Comparison of ENCODE assay signal across 11 cellular contexts in genomic region chr5:17223375-17224185, GRCh38. TPM values are rescaled to one million over a fixed set of nuclear protein-coding genes. Genes with fewer than 3 reads are reported as not detected.
DNase-seq lines count a peak whose midpoint lies in the region; ATAC-seq, FAIRE-seq and TF ChIP-seq lines count a peak whose summit lies in the region.
"Had no signal": no experiment of that assay in that cellular context is flagged by ENCODE, and none has a peak within 500 bp of the region (broad histone marks: within the 10 kb centered on the region; RNA-seq: fewer than 3 reads in every experiment).

No MANE protein-coding gene starts in this region.

- H3K79me2 ChIP-seq in GM23338 (replicated peaks; ENCODE audit: insufficient read depth) = peaks cover 98% of the 10 kb centered on the region

- DNase-seq in GM18507 (ENCODE audit: extremely low spot score, insufficient read length, low read depth) (no peak), GM23338 (ENCODE audit: low spot score) (peak; percentile 73), memory B cell (ENCODE audit: low spot score in 2 of 2) (no peak), GOT3 (lab: John Stamatoyannopoulos, UW) (no peak), lower leg skin (ENCODE audit: low spot score in 2 of 2) (no peak), lower lobe of right lung (no peak)
- no peak for DNase-seq in natural killer cell treated with Interleukin-12 subunit alpha and Interleukin-12 subunit beta and Interleukin-15 and Interleukin-18, amount 100 ng/mL, for 72 hours (ENCODE audit: low spot score)
- DNase-seq: heart right ventricle, occipital lobe, SIG-M5 had no signal

- H3K27me3 ChIP-seq in GM23338 (ENCODE audit: insufficient read depth) (no peaks in the 10 kb centered on the region), lower lobe of right lung (ENCODE audit: low read depth) (peaks cover 2% of the 10 kb centered on the region)

- peak overlapping the region; percentile 5 for H3K4me3 ChIP-seq in GM23338
- no peak overlapping the region for H3K4me3 ChIP-seq in lower leg skin (ENCODE audit: low read depth, poor library complexity, severe bottlenecking)
- no peak overlapping the region for H3K4me3 ChIP-seq in lower lobe of right lung
- H3K4me3 ChIP-seq: heart right ventricle had no signal

- H2AFZ ChIP-seq in GM23338 = no peak overlapping the region

- H3K27me3 Mint-ChIP-seq in GM23338 (ENCODE audit: insufficient read depth, low read depth, poor library complexity) (peaks cover 8% of the 10 kb centered on the region), memory B cell (no peaks in the 10 kb centered on the region)
- peaks cover 5 to 13% of the 10 kb centered on the region in 2 donors for H3K27me3 Mint-ChIP-seq in natural killer cell treated with Interleukin-12 subunit alpha and Interleukin-12 subunit beta and Interleukin-15 and Interleukin-18, amount 100 ng/mL, for 72 hours

- H3K4me3 Mint-ChIP-seq in GM23338 (peak overlapping the region; percentile 41; the same call in 2 of the 3 replicates), memory B cell (peak overlapping the region; percentile 6)
- H3K4me3 Mint-ChIP-seq in natural killer cell treated with Interleukin-12 subunit alpha and Interleukin-12 subunit beta and Interleukin-15 and Interleukin-18, amount 100 ng/mL, for 72 hours = no peak overlapping the region

- peak; percentile 45 for FAIRE-seq in GM18507 (lab: Jason Lieb, UNC)

- TF ChIP-seq CTCF in GM23338 (conservative IDR thresholded peaks at IDR 0.05; ENCODE audit: low read depth in 2 of 2) (no peak), lower leg skin (IDR thresholded peaks at IDR 0.05) (no peak), lower lobe of right lung (IDR thresholded peaks at IDR 0.05) (no peak)

- H3K9me2 ChIP-seq in GM23338 (ENCODE audit: insufficient read depth) = no peaks in the 10 kb centered on the region

- intact Hi-C loops in lower leg skin (cut with DNase I; ENCODE audit: low total_unique reads) = no loop called here
- intact Hi-C loops in lower lobe of right lung (cut with DNase I) = no loop called here

- no peaks in the 10 kb centered on the region for H3K9me3 ChIP-seq in lower lobe of right lung
- H3K9me3 ChIP-seq: heart right ventricle had no signal

- H3K9me3 Mint-ChIP-seq in GM23338 = no peaks in the 10 kb centered on the region; the same call in 2 of the 3 replicates
- H3K9me3 Mint-ChIP-seq in memory B cell = no peaks in the 10 kb centered on the region
- no peaks in the 10 kb centered on the region for H3K9me3 Mint-ChIP-seq in natural killer cell treated with Interleukin-12 subunit alpha and Interleukin-12 subunit beta and Interleukin-15 and Interleukin-18, amount 100 ng/mL, for 72 hours

- TF ChIP-seq POLR2A in lower leg skin (IDR thresholded peaks at IDR 0.05) = no peak

- H3K36me3 ChIP-seq in GM23338 (ENCODE audit: insufficient read depth) = no peaks in the 10 kb centered on the region
- H3K36me3 ChIP-seq in lower lobe of right lung = no peaks in the 10 kb centered on the region
- H3K36me3 ChIP-seq: heart right ventricle had no signal

- H3K4me2 ChIP-seq in GM23338 = peak overlapping the region; percentile 31

- H3K36me3 Mint-ChIP-seq in GM23338 (ENCODE audit: low read depth) (peaks cover 13% of the 10 kb centered on the region; the same call in 2 of the 3 replicates), memory B cell (peaks cover 4% of the 10 kb centered on the region)
- no peaks in the 10 kb centered on the region for H3K36me3 Mint-ChIP-seq in natural killer cell treated with Interleukin-12 subunit alpha and Interleukin-12 subunit beta and Interleukin-15 and Interleukin-18, amount 100 ng/mL, for 72 hours

- H3K4me1 ChIP-seq in GM23338 (ENCODE audit: insufficient read depth) (peaks cover 58% of the 10 kb centered on the region), lower lobe of right lung (peaks cover 7% of the 10 kb centered on the region)

- WGBS in lower leg skin, 2 donors = 74 to 78% methylated on average over 5 of the region's 5 CpGs

- H3K27ac ChIP-seq in GM23338 (ENCODE audit: low read depth) = peak overlapping the region; percentile 45
- no peak overlapping the region for H3K27ac ChIP-seq in lower lobe of right lung
- H3K27ac ChIP-seq: heart right ventricle had no signal

- peaks cover 17% of the 10 kb centered on the region for H4K20me1 ChIP-seq in GM23338 (replicated peaks; ENCODE audit: insufficient read depth)

- H3K4me1 Mint-ChIP-seq in GM23338 (peaks cover 71% of the 10 kb centered on the region), memory B cell (peaks cover 66% of the 10 kb centered on the region)
- peaks cover 0 to 5% of the 10 kb centered on the region in 2 donors for H3K4me1 Mint-ChIP-seq in natural killer cell treated with Interleukin-12 subunit alpha and Interleukin-12 subunit beta and Interleukin-15 and Interleukin-18, amount 100 ng/mL, for 72 hours (ENCODE audit: low read depth in 2 of 2)

- no peaks in the 10 kb centered on the region for H3F3A ChIP-seq in GM23338 (replicated peaks; ENCODE audit: low read depth)

- H3K27ac Mint-ChIP-seq in GM23338 = peak overlapping the region; percentile 54; the same call in 1 of the 2 replicates
- H3K27ac Mint-ChIP-seq in memory B cell = peak overlapping the region; percentile 95
- H3K27ac Mint-ChIP-seq in natural killer cell treated with Interleukin-12 subunit alpha and Interleukin-12 subunit beta and Interleukin-15 and Interleukin-18, amount 100 ng/mL, for 72 hours = no peak overlapping the region

- peak; percentile 57 for ATAC-seq in GM23338
- ATAC-seq in HG03565 (IDR thresholded peaks at IDR 0.05; ENCODE audit: unreplicated experiment) = peak; percentile 36
- peak; percentile 53 for ATAC-seq in memory B cell (ENCODE audit: low read depth)
- no peak for ATAC-seq in lower lobe of right lung
- ATAC-seq in natural killer cell treated with Interleukin-12 subunit alpha and Interleukin-12 subunit beta and Interleukin-15 and Interleukin-18, amount 100 ng/mL, for 72 hours = no peak
- ATAC-seq: heart right ventricle had no signal

TF ChIP-seq in GM23338, 12 proteins besides CTCF, POLR2A, EP300 and RAD21 (continues in another document):
- TF ChIP-seq ZNF462 (CRISPR knock-in tag; IDR thresholded peaks at IDR 0.05) = no peak

RNA-seq across cellular contexts. Expression of gene BASP1, which starts 6.1 kb away (rescaled TPM):
- 89.4 and 114 TPM in 2 replicates for total RNA-seq in GM23338 (2014; rRNA removed; shearing (Covaris generic))
- polyA plus RNA-seq in GM23338 (2016; fragmentation: Nextera tagmentation; extraction: Ambion mirVana) = 84.2 and 87.5 TPM in 2 replicates
- total RNA-seq in lower leg skin = 10 to 100 TPM; 22.1 to 37.1 (median 26.8) TPM
- 25.8 TPM for total RNA-seq in lower lobe of right lung
- 1 to 10 TPM; 3.9 to 8.1 TPM for total RNA-seq in natural killer cell treated with Interleukin-12 subunit alpha and Interleukin-12 subunit beta and Interleukin-15 and Interleukin-18, amount 100 ng/mL, for 72 hours

Comparison
In these comparisons a context has a peak if more than half of its experiments do, and no peak if none do; other contexts are left out.
1. ATAC-seq: peak in GM23338 (single experiment), HG03565 (single experiment) and memory B cell (single experiment); none in lower lobe of right lung (0 of 2) and natural killer cell treated with Interleukin-12 subunit alpha and Interleukin-12 subunit beta and Interleukin-15 and Interleukin-18, amount 100 ng/mL, for 72 hours (0 of 2).
2. H3K27ac Mint-ChIP-seq: peak in GM23338 (single experiment) and memory B cell (single experiment); none in natural killer cell treated with Interleukin-12 subunit alpha and Interleukin-12 subunit beta and Interleukin-15 and Interleukin-18, amount 100 ng/mL, for 72 hours (0 of 2).